8 cellular contexts compared by ENCODE assay signal in genomic region chr3:133572158-133573053, GRCh38. TPM values are rescaled to one million over a fixed set of nuclear protein-coding genes. Genes with fewer than 3 reads are reported as not detected.
DNase-seq lines count a peak whose midpoint lies in the region; ATAC-seq and TF ChIP-seq lines count a peak whose summit lies in the region.

No MANE protein-coding gene starts in this region.

- DNase-seq in GM12864 (ENCODE audit: low read depth) (peak; percentile 88), omental fat pad (ENCODE audit: low spot score) (no peak), aorta (no peak), kidney glomerular epithelial cell (lab: John Stamatoyannopoulos, UW) (no peak)
- no peak for DNase-seq in activated T-helper 1 cell treated with anti-CD3 and anti-CD28 coated beads, Interleukin-12 subunit alpha, Interleukin-12 subunit beta, Interleukin-2, Interleukin-4 antibody, amounts not matched to agents 30 ng/mL and 10 ng/mL and 1 ng/mL, durations not matched to agents 14 hours and 24 hours and 36 hours (ENCODE audit: low spot score)

- H3K4me3 Mint-ChIP-seq in activated T-helper 1 cell treated with anti-CD3 and anti-CD28 coated beads, Interleukin-12 subunit alpha, Interleukin-12 subunit beta, Interleukin-2, Interleukin-4 antibody, amounts not matched to agents 30 ng/mL and 10 ng/mL and 1 ng/mL, durations not matched to agents 14 hours and 24 hours and 36 hours, result peak overlapping the region; percentile 84

- H3K4me3 ChIP-seq in GM12864 (ENCODE audit: low read depth, low read length) (peak overlapping the region; percentile 49), iPS-18c (ENCODE audit: insufficient read depth, low read depth, low read length) (peak overlapping the region; percentile 29), subcutaneous abdominal adipose tissue (ENCODE audit: low read depth in 1 of 5, low read length in 5 of 5) (peak overlapping the region; percentile 33 to 74 (median 64)), aorta (ENCODE audit: low read length in 2 of 2) (peak overlapping the region in 1 of 2 donors; percentile 27)

- peaks cover 2% of the 10 kb centered on the region for H3K27me3 Mint-ChIP-seq in activated T-helper 1 cell treated with anti-CD3 and anti-CD28 coated beads, Interleukin-12 subunit alpha, Interleukin-12 subunit beta, Interleukin-2, Interleukin-4 antibody, amounts not matched to agents 30 ng/mL and 10 ng/mL and 1 ng/mL, durations not matched to agents 14 hours and 24 hours and 36 hours (ENCODE audit: insufficient read depth)

- TF ChIP-seq CTCF in GM12864 (IDR thresholded peaks at IDR 0.05; ENCODE audit: low read depth, low read length, missing control alignments) (no peak), omental fat pad (IDR thresholded peaks at IDR 0.05) (no peak)

- H3K27ac Mint-ChIP-seq in activated T-helper 1 cell treated with anti-CD3 and anti-CD28 coated beads, Interleukin-12 subunit alpha, Interleukin-12 subunit beta, Interleukin-2, Interleukin-4 antibody, amounts not matched to agents 30 ng/mL and 10 ng/mL and 1 ng/mL, durations not matched to agents 14 hours and 24 hours and 36 hours, result peak overlapping the region; percentile 98

- peak overlapping the region; percentile 58 to 81 (median 78) for H3K9ac ChIP-seq in subcutaneous abdominal adipose tissue (ENCODE audit: low read length in 5 of 5)

- H3K27me3 ChIP-seq in subcutaneous abdominal adipose tissue (ENCODE audit: control insufficient read depth in 5 of 5, insufficient read depth in 4 of 5, low read length in 5 of 5) (no peaks in the 10 kb centered on the region), aorta (ENCODE audit: control insufficient read depth in 1 of 2, insufficient read depth in 2 of 2, low read length in 1 of 2) (no peaks in the 10 kb centered on the region)

- peaks cover 26% of the 10 kb centered on the region for H3K36me3 Mint-ChIP-seq in activated T-helper 1 cell treated with anti-CD3 and anti-CD28 coated beads, Interleukin-12 subunit alpha, Interleukin-12 subunit beta, Interleukin-2, Interleukin-4 antibody, amounts not matched to agents 30 ng/mL and 10 ng/mL and 1 ng/mL, durations not matched to agents 14 hours and 24 hours and 36 hours (ENCODE audit: low read depth)

- no peaks in the 10 kb centered on the region for H3K9me3 ChIP-seq in iPS-18c (ENCODE audit: control insufficient read depth, insufficient read depth, low read length)
- no peaks in the 10 kb centered on the region for H3K9me3 ChIP-seq in subcutaneous abdominal adipose tissue (ENCODE audit: control insufficient read depth in 5 of 5, low read length in 5 of 5)
- H3K9me3 ChIP-seq in aorta (ENCODE audit: control insufficient read depth, low read length), result no peaks in the 10 kb centered on the region

- H3K36me3 ChIP-seq in subcutaneous abdominal adipose tissue (ENCODE audit: control insufficient read depth in 5 of 5, insufficient read depth in 5 of 5, low read length in 5 of 5), result peaks cover under 1 to 12% (median 8%) of the 10 kb centered on the region in 5 donors
- H3K36me3 ChIP-seq in aorta (ENCODE audit: control insufficient read depth in 1 of 2, insufficient read depth in 2 of 2, low read length in 1 of 2), result no peaks in the 10 kb centered on the region

- peak; percentile 29 for ATAC-seq in HG03095 (IDR thresholded peaks at IDR 0.05; ENCODE audit: unreplicated experiment)
- no peak for ATAC-seq in omental fat pad (ENCODE audit: low FRiP score)
- ATAC-seq in aorta (ENCODE audit: low FRiP score), result no peak

- peaks cover 53% of the 10 kb centered on the region for H3K4me1 Mint-ChIP-seq in activated T-helper 1 cell treated with anti-CD3 and anti-CD28 coated beads, Interleukin-12 subunit alpha, Interleukin-12 subunit beta, Interleukin-2, Interleukin-4 antibody, amounts not matched to agents 30 ng/mL and 10 ng/mL and 1 ng/mL, durations not matched to agents 14 hours and 24 hours and 36 hours (ENCODE audit: low read depth)

- H3K27ac ChIP-seq in subcutaneous abdominal adipose tissue (ENCODE audit: low read depth, low read length), result peak overlapping the region; percentile 95
- H3K27ac ChIP-seq in aorta (ENCODE audit: low read depth in 1 of 2, low read length in 2 of 2), result peak overlapping the region in 1 of 2 donors; percentile 85

- 85 to 88% methylated on average over 19 of the region's 19 CpGs for WGBS in aorta, 2 donors

- intact Hi-C loops in activated T-helper 1 cell treated with anti-CD3 and anti-CD28 coated beads, Interleukin-12 subunit alpha, Interleukin-12 subunit beta, Interleukin-2, Interleukin-4 antibody, amounts not matched to agents 30 ng/mL and 10 ng/mL and 1 ng/mL, durations not matched to agents 14 hours and 24 hours and 36 hours (cut with micrococcal nuclease), result loop anchor here (1.0 to 5.0 kb wide), 12 partner anchors 66 to 1155 kb away; partner anchors contain the start of genes DNAJC13, NPHP3, RYK and SRPRB
- intact Hi-C loops in aorta (cut with DNase I), result loop anchor here (2.0 to 10.0 kb wide), 2 partner anchors 848 to 850 kb away; partner anchors contain the start of gene NPHP3 (in 2 of the 2)

- H3K4me1 ChIP-seq in subcutaneous abdominal adipose tissue (ENCODE audit: control insufficient read depth in 5 of 5, insufficient read depth in 5 of 5, low read length in 5 of 5) (peaks cover 8 to 63% (median 36%) of the 10 kb centered on the region in 5 donors), aorta (ENCODE audit: control insufficient read depth in 1 of 2, insufficient read depth in 2 of 2, low read length in 2 of 2) (peaks cover 5% of the 10 kb centered on the region in 2 donors)

- H3K9me3 Mint-ChIP-seq in activated T-helper 1 cell treated with anti-CD3 and anti-CD28 coated beads, Interleukin-12 subunit alpha, Interleukin-12 subunit beta, Interleukin-2, Interleukin-4 antibody, amounts not matched to agents 30 ng/mL and 10 ng/mL and 1 ng/mL, durations not matched to agents 14 hours and 24 hours and 36 hours, result no peaks in the 10 kb centered on the region

RNA-seq across cellular contexts. Expression of gene CDV3, which starts 1.1 kb away (rescaled TPM):
- 289 TPM in 2 replicates for total RNA-seq in activated T-helper 1 cell treated with anti-CD3 and anti-CD28 coated beads, Interleukin-12 subunit alpha, Interleukin-12 subunit beta, Interleukin-2, Interleukin-4 antibody, amounts not matched to agents 30 ng/mL and 10 ng/mL and 1 ng/mL, durations not matched to agents 14 hours and 24 hours and 36 hours
- 100 to 1,000 TPM; 103 to 290 (median 213) TPM for total RNA-seq in omental fat pad
- 100 to 1,000 TPM; 122 to 153 TPM for total RNA-seq in aorta
- 10 to 100 TPM; 48.8 to 65.1 TPM for polyA plus RNA-seq in aorta
